ENCODE assay signal across 7 cellular contexts in genomic region chr3:9704343-9705322, GRCh38. TPM values are rescaled to one million over a fixed set of nuclear protein-coding genes. Genes with fewer than 3 reads are reported as not detected.
DNase-seq lines count a peak whose midpoint lies in the region; ATAC-seq, FAIRE-seq and TF ChIP-seq lines count a peak whose summit lies in the region.

No MANE protein-coding gene starts in this region.

- H2AFZ ChIP-seq in keratinocyte (ENCODE audit: control insufficient read depth, low read length) = peak overlapping the region; percentile 40

- ATAC-seq in stimulated activated memory B cell treated with anti-CD40 and anti-IgM and Interleukin-4, amounts not matched to agents 10 μg/mL and 1 μg/mL and 100 μg/mL, for 72 hours = peak; percentile 51
- ATAC-seq in HG03460 (IDR thresholded peaks at IDR 0.05; ENCODE audit: unreplicated experiment) (no peak), HG02798 (IDR thresholded peaks at IDR 0.05; ENCODE audit: poor library complexity, unreplicated experiment) (no peak)

- intact Hi-C loops in breast epithelium (cut with DNase I; ENCODE audit: low total_unique reads) = no loop called here

- no peak for FAIRE-seq in keratinocyte (lab: Jason Lieb, UNC)

- H4K20me1 ChIP-seq in keratinocyte (ENCODE audit: control insufficient read depth, extremely low read depth, insufficient read depth, low read length) = no peaks in the 10 kb centered on the region

- H3K9ac ChIP-seq in keratinocyte (ENCODE audit: control insufficient read depth, extremely low read depth, insufficient read depth, low read length) = no peak overlapping the region

- H3K4me2 ChIP-seq in keratinocyte (ENCODE audit: control insufficient read depth, extremely low read depth, insufficient read depth, low read depth, low read length) = peak overlapping the region; percentile 84

- dilution Hi-C loops in keratinocyte (cut with MboI; ENCODE audit: extremely low pct_ligation_motif_present, low sequenced_read_pairs) = no loop called here

- peak overlapping the region; percentile 56 for H3K4me3 Mint-ChIP-seq in stimulated activated memory B cell treated with anti-CD40 and anti-IgM and Interleukin-4, amounts not matched to agents 10 μg/mL and 1 μg/mL and 100 μg/mL, for 72 hours

- H3K36me3 Mint-ChIP-seq in stimulated activated memory B cell treated with anti-CD40 and anti-IgM and Interleukin-4, amounts not matched to agents 10 μg/mL and 1 μg/mL and 100 μg/mL, for 72 hours = peaks cover 50% of the 10 kb centered on the region

- peak; percentile 96 for DNase-seq in ELF-1 (ENCODE audit: low read depth, low spot score)
- DNase-seq in NCI-H2029 (lab: John Stamatoyannopoulos, UW) = peak; percentile 73
- DNase-seq in breast epithelium (ENCODE audit: low spot score in 2 of 2) = no peak
- DNase-seq in keratinocyte (ENCODE audit: low read depth, low spot score) = no peak

- no peak overlapping the region for H3K27ac Mint-ChIP-seq in stimulated activated memory B cell treated with anti-CD40 and anti-IgM and Interleukin-4, amounts not matched to agents 10 μg/mL and 1 μg/mL and 100 μg/mL, for 72 hours

- no peak for TF ChIP-seq CTCF in breast epithelium (IDR thresholded peaks at IDR 0.05)
- TF ChIP-seq CTCF in keratinocyte (optimal IDR thresholded peaks at IDR 0.05 in 1 of 3, IDR thresholded peaks at IDR 0.05 in 1 of 3, conservative IDR thresholded peaks at IDR 0.05 in 1 of 3; ENCODE audit: extremely low read depth in 1 of 3, insufficient read depth in 2 of 3, low read length in 3 of 3) = no peak

- H3K79me2 ChIP-seq in keratinocyte (ENCODE audit: control insufficient read depth, insufficient read depth, low read length) = no peaks in the 10 kb centered on the region

- peaks cover 2% of the 10 kb centered on the region for H3K36me3 ChIP-seq in breast epithelium
- peaks cover 0 to 5% of the 10 kb centered on the region in 2 experiments for H3K36me3 ChIP-seq in keratinocyte (ENCODE audit: control insufficient read depth in 2 of 2, extremely low read depth in 1 of 2, insufficient read depth in 2 of 2, low read length in 2 of 2)

- H3K9me3 ChIP-seq in breast epithelium (no peaks in the 10 kb centered on the region), keratinocyte (ENCODE audit: control insufficient read depth, low read depth, low read length) (no peaks in the 10 kb centered on the region)

- H3K4me1 ChIP-seq in breast epithelium (peaks cover 0 to 9% of the 10 kb centered on the region in 2 donors), keratinocyte (ENCODE audit: control insufficient read depth, extremely low read depth, insufficient read depth, low read length) (peaks cover 10% of the 10 kb centered on the region)

- peak overlapping the region; percentile 8 to 60 (median 47) for H3K4me3 ChIP-seq in breast epithelium
- H3K4me3 ChIP-seq in keratinocyte (ENCODE audit: control insufficient read depth in 2 of 3, extremely low read depth in 1 of 3, insufficient read depth in 2 of 3, low read depth in 1 of 3, low read length in 3 of 3) = peak overlapping the region; percentile 2 to 53 (median 53)

- no peaks in the 10 kb centered on the region for H3K27me3 ChIP-seq in breast epithelium
- H3K27me3 ChIP-seq in keratinocyte (ENCODE audit: control insufficient read depth, extremely low read depth, insufficient read depth, low read length) = peaks cover 16% of the 10 kb centered on the region

- H3K27ac ChIP-seq in breast epithelium = no peak overlapping the region
- H3K27ac ChIP-seq in keratinocyte (ENCODE audit: control insufficient read depth, insufficient read depth, low read length) = no peak overlapping the region

- peaks cover 14% of the 10 kb centered on the region for H3K4me1 Mint-ChIP-seq in stimulated activated memory B cell treated with anti-CD40 and anti-IgM and Interleukin-4, amounts not matched to agents 10 μg/mL and 1 μg/mL and 100 μg/mL, for 72 hours

- no peak for TF ChIP-seq POLR2A in breast epithelium (IDR thresholded peaks at IDR 0.05)

- no peaks in the 10 kb centered on the region for H3K9me1 ChIP-seq in keratinocyte (ENCODE audit: control insufficient read depth, extremely low read depth, insufficient read depth, low read length)

- H3K9me3 Mint-ChIP-seq in stimulated activated memory B cell treated with anti-CD40 and anti-IgM and Interleukin-4, amounts not matched to agents 10 μg/mL and 1 μg/mL and 100 μg/mL, for 72 hours = no peaks in the 10 kb centered on the region

- H3K27me3 Mint-ChIP-seq in stimulated activated memory B cell treated with anti-CD40 and anti-IgM and Interleukin-4, amounts not matched to agents 10 μg/mL and 1 μg/mL and 100 μg/mL, for 72 hours = peaks cover 17% of the 10 kb centered on the region

RNA-seq across cellular contexts. Expression of gene CPNE9, which starts 1.0 kb away (rescaled TPM):
- total RNA-seq in breast epithelium = not detected
- polyA plus RNA-seq in keratinocyte = not detected in 3 replicates
- not detected for polyA plus RNA-seq in keratinocyte (2011; ENCODE audit: low read depth)
- polyA plus RNA-seq in keratinocyte (2011; cell fraction: cytosol; rRNA removed) = not detected in 2 replicates
- 0.46 TPM in 1 of 2 replicates, not detected in the other for polyA plus RNA-seq in keratinocyte (2011; cell fraction: nucleus; rRNA removed)
- polyA plus RNA-seq in keratinocyte (2012; ENCODE audit: low replicate concordance) = not detected in 2 replicates
- polyA minus RNA-seq in keratinocyte = not detected in 3 replicates
- polyA minus RNA-seq in keratinocyte (2011; cell fraction: cytosol; rRNA and poly(A)+ RNA removed) = not detected
- polyA minus RNA-seq in keratinocyte (2011; cell fraction: nucleus; rRNA and poly(A)+ RNA removed) = not detected in 2 replicates

RNA-seq across cellular contexts. Expression of gene BRPF1, which starts 26.9 kb away (rescaled TPM):
- total RNA-seq in breast epithelium = 10 to 100 TPM; 14.7 to 19.7 (median 19.3) TPM
- polyA plus RNA-seq in keratinocyte = 7.9 to 9.4 TPM (median 8.0 TPM) in 3 replicates
- polyA plus RNA-seq in keratinocyte (2011; ENCODE audit: low read depth) = 5.5 TPM
- 4.2 and 7.7 TPM in 2 replicates for polyA plus RNA-seq in keratinocyte (2011; cell fraction: cytosol; rRNA removed)
- 17.4 and 18.5 TPM in 2 replicates for polyA plus RNA-seq in keratinocyte (2011; cell fraction: nucleus; rRNA removed)
- polyA plus RNA-seq in keratinocyte (2012; ENCODE audit: low replicate concordance) = 7.4 and 10.5 TPM in 2 replicates
- polyA minus RNA-seq in keratinocyte = 8.9 to 22.7 TPM (median 11.3 TPM) in 3 replicates
- 10.2 TPM for polyA minus RNA-seq in keratinocyte (2011; cell fraction: cytosol; rRNA and poly(A)+ RNA removed)
- 12.1 and 14.5 TPM in 2 replicates for polyA minus RNA-seq in keratinocyte (2011; cell fraction: nucleus; rRNA and poly(A)+ RNA removed)

RNA-seq across cellular contexts. Expression of gene OGG1, which starts 45.1 kb away (rescaled TPM):
- 10 to 100 TPM; 21.3 to 33.4 (median 23.3) TPM for total RNA-seq in breast epithelium
- 14.5 to 17.5 TPM (median 14.6 TPM) in 3 replicates for polyA plus RNA-seq in keratinocyte
- 3.0 TPM for polyA plus RNA-seq in keratinocyte (2011; ENCODE audit: low read depth)
- polyA plus RNA-seq in keratinocyte (2011; cell fraction: cytosol; rRNA removed) = 8.2 and 12.8 TPM in 2 replicates
- polyA plus RNA-seq in keratinocyte (2011; cell fraction: nucleus; rRNA removed) = 10.2 and 13.8 TPM in 2 replicates
- 3.7 and 10.8 TPM in 2 replicates for polyA plus RNA-seq in keratinocyte (2012; ENCODE audit: low replicate concordance)
- polyA minus RNA-seq in keratinocyte = 21.7 to 51.1 TPM (median 23.2 TPM) in 3 replicates
- 17.1 TPM for polyA minus RNA-seq in keratinocyte (2011; cell fraction: cytosol; rRNA and poly(A)+ RNA removed)
- 10.0 and 10.2 TPM in 2 replicates for polyA minus RNA-seq in keratinocyte (2011; cell fraction: nucleus; rRNA and poly(A)+ RNA removed)

RNA-seq across cellular contexts. Expression of gene MTMR14, which starts 55.3 kb away (rescaled TPM):
- 10 to 100 TPM; 31.8 to 42.9 (median 37.5) TPM for total RNA-seq in breast epithelium
- 23.6 to 29.3 TPM (median 28.2 TPM) in 3 replicates for polyA plus RNA-seq in keratinocyte
- polyA plus RNA-seq in keratinocyte (2011; ENCODE audit: low read depth) = 29.0 TPM
- 27.4 and 28.5 TPM in 2 replicates for polyA plus RNA-seq in keratinocyte (2011; cell fraction: cytosol; rRNA removed)
- 28.2 and 28.4 TPM in 2 replicates for polyA plus RNA-seq in keratinocyte (2011; cell fraction: nucleus; rRNA removed)
- 22.9 and 23.9 TPM in 2 replicates for polyA plus RNA-seq in keratinocyte (2012; ENCODE audit: low replicate concordance)
- polyA minus RNA-seq in keratinocyte = 23.2 to 47.9 TPM (median 30.8 TPM) in 3 replicates
- polyA minus RNA-seq in keratinocyte (2011; cell fraction: cytosol; rRNA and poly(A)+ RNA removed) = 24.4 TPM
- 12.9 and 26.1 TPM in 2 replicates for polyA minus RNA-seq in keratinocyte (2011; cell fraction: nucleus; rRNA and poly(A)+ RNA removed)

Comparison
In these comparisons a context has a peak if more than half of its experiments do, and no peak if none do; other contexts are left out.
1. DNase-seq: peak in ELF-1 (single experiment) and NCI-H2029 (single experiment); none in breast epithelium (0 of 2) and keratinocyte (single experiment).